In the genomic region with DNA sequence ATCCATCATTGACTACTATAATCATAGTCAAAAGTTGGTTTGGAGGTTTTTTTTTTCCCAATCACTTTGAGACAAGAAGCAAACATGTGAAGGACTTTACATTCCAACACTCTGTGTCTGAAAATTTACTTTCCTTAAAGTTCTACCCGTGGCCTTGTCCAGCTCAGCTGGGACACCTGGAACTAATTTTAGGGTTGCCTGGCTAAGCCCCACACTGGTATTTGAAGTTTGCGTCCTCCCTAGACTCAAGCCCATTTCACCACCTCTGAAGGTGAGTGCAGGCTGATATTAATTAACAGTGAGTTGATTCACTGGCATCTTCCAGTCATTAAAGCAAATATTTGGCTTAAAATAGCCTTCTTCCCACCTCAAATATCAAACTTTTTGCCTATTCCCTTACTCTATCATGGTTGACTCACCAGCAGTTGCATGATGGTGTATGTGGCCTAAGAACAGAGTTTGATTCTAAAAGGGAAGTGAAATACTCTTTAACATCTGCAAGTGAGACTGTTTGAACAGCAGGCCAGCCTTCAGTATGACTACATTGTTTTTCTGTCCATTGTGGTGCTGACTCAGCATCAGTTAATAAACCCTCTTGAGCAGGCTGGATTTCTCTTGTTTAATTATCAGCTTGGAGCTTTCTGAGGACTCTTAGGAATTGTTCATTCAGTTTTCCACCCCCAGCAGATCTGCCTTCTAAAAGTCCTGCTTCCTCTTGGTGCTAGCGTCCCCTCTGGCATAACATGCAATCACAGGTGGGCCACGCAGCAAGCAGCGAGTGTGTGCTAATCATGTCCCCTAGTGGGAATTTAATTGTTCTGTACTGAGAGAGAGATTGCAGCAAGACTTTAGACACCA, we compare ENCODE assay signal across 8 cellular contexts. TPM values are rescaled to one million over a fixed set of nuclear protein-coding genes. Genes with fewer than 3 reads are reported as not detected.
DNase-seq lines count a peak whose midpoint lies in the region; ATAC-seq and TF ChIP-seq lines count a peak whose summit lies in the region.

No MANE protein-coding gene starts in this region.

- CTCF ChIA-PET in CD4-positive, alpha-beta T cell (lab: Charles Lee), result interaction anchor here (1.1 to 1.9 kb wide), 4 partner anchors 18 to 139 kb away, joined by 3 to 7 read pairs (median 4); no protein-coding TSS in a partner anchor
- CTCF ChIA-PET in activated CD4-positive, alpha-beta memory T cell treated with anti-CD3 and anti-CD28 coated beads, Interleukin-2, amount 10 ng/mL, durations not matched to agents 7 days and 5 days (lab: Charles Lee), result interaction anchor here (0.6 to 2.2 kb wide), 11 partner anchors 11 to 1295 kb away, joined by 3 to 13 read pairs (median 3); no protein-coding TSS in a partner anchor

- peak overlapping the region; percentile 18 for H3K27ac Mint-ChIP-seq in CD4-positive, alpha-beta T cell
- peak overlapping the region; percentile 71 for H3K27ac Mint-ChIP-seq in activated CD4-positive, alpha-beta memory T cell treated with anti-CD3 and anti-CD28 coated beads, Interleukin-2, amount 10 ng/mL, durations not matched to agents 7 days and 5 days

- H3K9me3 Mint-ChIP-seq in CD4-positive, alpha-beta T cell, result no peaks in the 10 kb centered on the region
- no peaks in the 10 kb centered on the region for H3K9me3 Mint-ChIP-seq in activated CD4-positive, alpha-beta memory T cell treated with anti-CD3 and anti-CD28 coated beads, Interleukin-2, amount 10 ng/mL, durations not matched to agents 7 days and 5 days

- WGBS in tibial nerve, 2 donors, result 67 to 74% methylated on average over 5 of the region's 5 CpGs

- peak overlapping the region; percentile 42 for H3K4me3 Mint-ChIP-seq in CD4-positive, alpha-beta T cell
- H3K4me3 Mint-ChIP-seq in activated CD4-positive, alpha-beta memory T cell treated with anti-CD3 and anti-CD28 coated beads, Interleukin-2, amount 10 ng/mL, durations not matched to agents 7 days and 5 days, result peak overlapping the region; percentile 22

- H3K27ac ChIP-seq in CD4-positive, alpha-beta T cell (ENCODE audit: low read depth, low read length), result no peak overlapping the region
- H3K27ac ChIP-seq in tibial nerve, result peak overlapping the region in 2 of 4 donors; percentile 73 to 75

- TF ChIP-seq EP300 in tibial nerve (IDR thresholded peaks at IDR 0.05), result peak in 1 of 2 donors; percentile 60

- no peaks in the 10 kb centered on the region for H3K36me3 Mint-ChIP-seq in CD4-positive, alpha-beta T cell (ENCODE audit: low read depth)
- peaks cover 38% of the 10 kb centered on the region for H3K36me3 Mint-ChIP-seq in activated CD4-positive, alpha-beta memory T cell treated with anti-CD3 and anti-CD28 coated beads, Interleukin-2, amount 10 ng/mL, durations not matched to agents 7 days and 5 days (ENCODE audit: low read depth)

- H3K4me3 ChIP-seq in tibial nerve, result no peak overlapping the region

- no peaks in the 10 kb centered on the region for H3K9me3 ChIP-seq in CD4-positive, alpha-beta T cell (ENCODE audit: control insufficient read depth, low read length)
- no peaks in the 10 kb centered on the region for H3K9me3 ChIP-seq in tibial nerve

- POLR2A ChIA-PET in CD4-positive, alpha-beta T cell (lab: Charles Lee), result interaction anchor here (0.9 to 3.0 kb wide), 3 partner anchors 14 to 139 kb away, joined by 3 to 29 read pairs (median 4); no protein-coding TSS in a partner anchor
- POLR2A ChIA-PET in activated CD4-positive, alpha-beta memory T cell treated with anti-CD3 and anti-CD28 coated beads, Interleukin-2, amount 10 ng/mL, durations not matched to agents 7 days and 5 days (lab: Charles Lee), result interaction anchor here (0.7 to 6.0 kb wide), 13 partner anchors 14 to 438 kb away, joined by 3 to 207 read pairs (median 7); no protein-coding TSS in a partner anchor

- H3K36me3 ChIP-seq in tibial nerve, result no peaks in the 10 kb centered on the region

- peaks cover 68% of the 10 kb centered on the region for H3K4me1 Mint-ChIP-seq in CD4-positive, alpha-beta T cell (ENCODE audit: low read depth)
- peaks cover 50% of the 10 kb centered on the region for H3K4me1 Mint-ChIP-seq in activated CD4-positive, alpha-beta memory T cell treated with anti-CD3 and anti-CD28 coated beads, Interleukin-2, amount 10 ng/mL, durations not matched to agents 7 days and 5 days

- intact Hi-C loops in CD4-positive, alpha-beta T cell (cut with DNase I, micrococcal nuclease), result loop anchor here in 1 of 2 experiments (10.0 kb wide), 1 partner anchor 600 kb away; no protein-coding TSS in a partner anchor

- no peak for ATAC-seq in CD4-positive, alpha-beta T cell (ENCODE audit: poor library complexity)
- ATAC-seq in GM18520 (IDR thresholded peaks at IDR 0.05; ENCODE audit: unreplicated experiment) (peak; percentile 55), HG02970 (IDR thresholded peaks at IDR 0.05; ENCODE audit: low FRiP score, unreplicated experiment) (peak; percentile 63)

- no peak for DNase-seq in CD4-positive, alpha-beta T cell
- DNase-seq in NCI-H1694 treated with DMSO at 0.1 percent for 48 hours (lab: John Stamatoyannopoulos, UW) (peak; percentile 55), iPS-NIHi11 (ENCODE audit: low spot score) (peak; percentile 76), tibial nerve (ENCODE audit: low spot score in 2 of 2) (peak in 1 of 2 donors; percentile 48), superior temporal gyrus (ENCODE audit: extremely low spot score) (no peak)
- DNase-seq in activated CD4-positive, alpha-beta memory T cell treated with anti-CD3 and anti-CD28 coated beads, Interleukin-2, amount 10 ng/mL, durations not matched to agents 7 days and 5 days, result no peak

- H3K4me1 ChIP-seq in tibial nerve, result peaks cover 0 to 33% (median 10%) of the 10 kb centered on the region in 4 donors

- H3K27me3 ChIP-seq in CD4-positive, alpha-beta T cell (ENCODE audit: control insufficient read depth, insufficient read depth, low read length), result peaks cover 8% of the 10 kb centered on the region
- peaks cover 0 to 23% of the 10 kb centered on the region in 2 donors for H3K27me3 ChIP-seq in tibial nerve

- no peak for TF ChIP-seq CTCF in CD4-positive, alpha-beta T cell (IDR thresholded peaks at IDR 0.05)
- peak; percentile 14 to 65 (median 42) for TF ChIP-seq CTCF in tibial nerve (IDR thresholded peaks at IDR 0.05)

- peaks cover 38% of the 10 kb centered on the region for H3K27me3 Mint-ChIP-seq in CD4-positive, alpha-beta T cell
- no peaks in the 10 kb centered on the region for H3K27me3 Mint-ChIP-seq in activated CD4-positive, alpha-beta memory T cell treated with anti-CD3 and anti-CD28 coated beads, Interleukin-2, amount 10 ng/mL, durations not matched to agents 7 days and 5 days

- TF ChIP-seq POLR2A in tibial nerve (IDR thresholded peaks at IDR 0.05), result no peak

RNA-seq across cellular contexts. Expression of a gene that starts 1.8 kb away (rescaled TPM):
- 10 to 100 TPM; 69.9 to 83.4 TPM for total RNA-seq in CD4-positive, alpha-beta T cell
- total RNA-seq in activated CD4-positive, alpha-beta memory T cell treated with anti-CD3 and anti-CD28 coated beads, Interleukin-2, amount 10 ng/mL, durations not matched to agents 7 days and 5 days, result 100 to 1,000 TPM; 112 to 115 TPM
- total RNA-seq in tibial nerve, result 10 to 100 TPM in 1 of 4 donors, 1 to 10 TPM in 3; 2.1 to 17.3 (median 5.6) TPM

Comparison
In these comparisons a context has a peak if more than half of its experiments do, and no peak if none do; other contexts are left out.
1. DNase-seq: peak in NCI-H1694 treated with DMSO at 0.1 percent for 48 hours (single experiment) and iPS-NIHi11 (single experiment); none in CD4-positive, alpha-beta T cell (0 of 10), activated CD4-positive, alpha-beta memory T cell treated with anti-CD3 and anti-CD28 coated beads, Interleukin-2, amount 10 ng/mL, durations not matched to agents 7 days and 5 days (single experiment) and superior temporal gyrus (single experiment).